ENCODE assay signal across 9 cellular contexts in the genomic region with DNA sequence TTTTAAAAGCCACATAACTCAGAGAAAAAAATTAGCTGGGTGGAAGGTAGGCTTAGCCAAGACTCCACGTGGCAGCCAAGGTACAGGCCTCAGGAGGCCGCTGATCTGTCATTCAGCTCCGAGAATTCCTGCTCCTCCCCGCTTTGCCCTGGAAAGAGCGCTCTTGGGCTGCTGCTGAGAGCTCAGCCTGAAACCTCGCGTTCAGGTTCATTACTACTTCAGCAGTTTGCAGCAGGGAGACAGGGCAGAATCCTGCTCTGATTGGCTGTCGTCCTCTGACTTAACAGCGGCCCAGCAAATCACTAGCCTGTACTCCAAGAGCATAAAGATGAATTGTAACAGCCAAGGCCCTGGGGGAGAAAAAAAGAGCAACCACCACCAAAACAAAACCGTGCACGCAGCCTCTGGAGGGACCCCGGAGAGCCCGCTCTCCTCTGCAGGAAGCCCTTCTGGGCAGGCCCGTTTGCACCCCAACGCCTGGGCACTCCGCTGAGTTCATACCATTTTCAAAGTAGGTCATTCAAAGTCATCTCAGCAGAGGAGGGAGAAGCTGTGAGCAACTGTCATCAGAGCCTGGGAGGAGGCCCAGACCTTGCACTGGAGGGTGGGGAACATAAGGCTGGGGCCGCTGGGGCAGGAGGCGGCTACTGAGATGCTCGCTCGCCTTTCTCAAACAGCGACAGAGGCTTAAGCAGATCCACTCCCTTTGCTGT. TPM values are rescaled to one million over a fixed set of nuclear protein-coding genes. Genes with fewer than 3 reads are reported as not detected.
DNase-seq lines count a peak whose midpoint lies in the region; ATAC-seq and TF ChIP-seq lines count a peak whose summit lies in the region.
"Had no signal": no experiment of that assay in that cellular context is flagged by ENCODE, and none has a peak within 500 bp of the region (broad histone marks: within the 10 kb centered on the region; RNA-seq: fewer than 3 reads in every experiment).

No MANE protein-coding gene starts in this region.

- no peak for TF ChIP-seq CTCF in prostate gland (IDR thresholded peaks at IDR 0.05)

- no peak overlapping the region for H3K4me3 ChIP-seq in prostate gland

- intact Hi-C loops in prostate gland (cut with DNase I), result loop anchor here (10.0 kb wide), 1 partner anchor 161 kb away; no protein-coding TSS in a partner anchor

- ATAC-seq in GM18520 (IDR thresholded peaks at IDR 0.05; ENCODE audit: unreplicated experiment), result no peak

- no peaks in the 10 kb centered on the region for H3K36me3 ChIP-seq in prostate gland

- no peak for TF ChIP-seq POLR2A in prostate gland (IDR thresholded peaks at IDR 0.05)

- peak; percentile 88 for DNase-seq in amniotic epithelial cell (ENCODE audit: low read depth)
- peak; percentile 83 for DNase-seq in globus pallidus (ENCODE audit: low spot score)
- peak; percentile 84 for DNase-seq in midbrain (lab: John Stamatoyannopoulos, UW)
- peak; percentile 50 for DNase-seq in ureter (ENCODE audit: low spot score)
- DNase-seq in D341Med (ENCODE audit: low spot score), result no peak
- no peak for DNase-seq in GM19238 (ENCODE audit: insufficient read length, low spot score)
- no peak for DNase-seq in prostate gland (ENCODE audit: low spot score)
- DNase-seq: activated CD4-positive, alpha-beta T cell treated with anti-CD3 and anti-CD28 coated beads for 4 hours had no signal

- H3K27me3 ChIP-seq in prostate gland (replicated peaks; ENCODE audit: insufficient read depth), result no peaks in the 10 kb centered on the region

- 38% methylated on average over 21 of the region's 21 CpGs for WGBS in prostate gland

- no peaks in the 10 kb centered on the region for H3K4me1 ChIP-seq in prostate gland (replicated peaks)

- H3K27ac ChIP-seq in prostate gland, result peak overlapping the region in 1 of 2 donors; percentile 11

- no peaks in the 10 kb centered on the region for H3K9me3 ChIP-seq in prostate gland

RNA-seq across cellular contexts. Expression of a gene that starts 42.2 kb away (rescaled TPM):
- total RNA-seq in ureter (63.7 TPM), prostate gland (10 to 100 TPM; 28.5 to 89.0 TPM)

Comparison
In these comparisons a context has a peak if more than half of its experiments do, and no peak if none do; other contexts are left out.
1. DNase-seq: peak in amniotic epithelial cell (single experiment), globus pallidus (single experiment), midbrain (single experiment) and ureter (single experiment); none in D341Med (single experiment), GM19238 (single experiment) and prostate gland (single experiment).